In the genomic region with DNA sequence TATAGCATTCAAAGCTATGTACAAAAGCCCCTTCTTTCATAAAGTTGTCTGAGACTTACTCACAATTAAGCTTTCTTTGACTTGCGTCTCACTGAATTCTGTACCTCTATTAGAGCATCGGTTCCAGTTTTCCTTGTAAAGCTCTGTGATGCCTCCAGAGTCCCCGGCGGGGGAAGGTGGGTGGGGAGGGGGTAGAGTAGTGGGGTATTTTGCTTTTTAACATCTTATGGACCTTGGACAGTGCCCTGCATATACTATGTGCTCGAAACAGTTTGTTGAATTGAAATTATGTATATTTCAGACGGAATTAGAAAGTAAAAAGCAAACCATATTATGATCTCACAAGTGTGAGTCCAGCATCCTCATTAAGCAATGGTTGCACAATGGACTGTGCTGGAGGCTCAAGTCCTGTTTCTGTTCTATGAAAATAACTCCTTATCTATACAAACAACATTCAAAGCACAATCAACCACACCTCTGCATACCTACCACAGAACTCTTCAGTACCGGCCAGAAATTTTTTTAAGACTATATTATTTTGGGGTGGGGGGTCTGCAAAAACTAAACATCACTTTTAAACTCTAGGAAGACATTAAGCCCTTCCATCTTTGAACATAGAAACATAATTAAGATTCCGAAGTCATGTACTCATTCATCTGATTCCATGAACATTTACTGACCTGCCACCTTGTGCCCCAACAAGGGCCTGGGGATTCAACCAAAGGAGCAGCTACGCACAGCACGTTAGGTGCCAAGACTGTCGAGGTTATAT, we compare ENCODE assay signal across 8 cellular contexts. TPM values are rescaled to one million over a fixed set of nuclear protein-coding genes. Genes with fewer than 3 reads are reported as not detected.
DNase-seq lines count a peak whose midpoint lies in the region; ATAC-seq and TF ChIP-seq lines count a peak whose summit lies in the region.

No MANE protein-coding gene starts in this region.

- DNase-seq in GM23248 (peak; percentile 58), Panc1 (ENCODE audit: low read depth, low spot score) (no peak), germinal center (ENCODE audit: low spot score) (peak; percentile 26), mesenteric fat pad (ENCODE audit: low spot score) (no peak), NCI-H1092 (lab: John Stamatoyannopoulos, UW) (no peak), HFFc6 (no peak)
- DNase-seq in activated naive CD4-positive, alpha-beta T cell treated with anti-CD3 and anti-CD28 coated beads, Interleukin-2, amount 10 ng/mL, durations not matched to agents 7 days and 5 days = no peak

- intact Hi-C loops in Panc1 (cut with micrococcal nuclease; ENCODE audit: unreplicated experiment) = no loop called here

- WGBS in GM23248 (ENCODE audit: low coverage in 1 of 2, low lambda C conversion rate in 2 of 2, missing lambda C conversion rate in 2 of 2), 2 experiments = 43 to 45% methylated on average over 11 of the region's 11 CpGs

- H3K4me1 Mint-ChIP-seq in HFFc6 (ENCODE audit: low read depth) = peaks cover 22% of the 10 kb centered on the region
- peaks cover 36% of the 10 kb centered on the region for H3K4me1 Mint-ChIP-seq in activated naive CD4-positive, alpha-beta T cell treated with anti-CD3 and anti-CD28 coated beads, Interleukin-2, amount 10 ng/mL, durations not matched to agents 7 days and 5 days

- CTCF ChIA-PET in Panc1 (lab: Charles Lee) = no interaction called here
- CTCF ChIA-PET in activated naive CD4-positive, alpha-beta T cell treated with anti-CD3 and anti-CD28 coated beads, Interleukin-2, amount 10 ng/mL, durations not matched to agents 7 days and 5 days (lab: Charles Lee) = interaction anchor here (1.0 to 1.6 kb wide), 4 partner anchors 12 to 47 kb away, joined by 3 to 4 read pairs (median 4); no protein-coding TSS in a partner anchor

- no peaks in the 10 kb centered on the region for H3K9me3 Mint-ChIP-seq in HFFc6
- peaks cover 7% of the 10 kb centered on the region for H3K9me3 Mint-ChIP-seq in activated naive CD4-positive, alpha-beta T cell treated with anti-CD3 and anti-CD28 coated beads, Interleukin-2, amount 10 ng/mL, durations not matched to agents 7 days and 5 days

- POLR2A ChIA-PET in Panc1 (lab: Charles Lee) = no interaction called here

- peaks cover 57% of the 10 kb centered on the region for H3K79me2 ChIP-seq in GM23248 (ENCODE audit: insufficient read depth)

- H3K4me2 ChIP-seq in GM23248 (ENCODE audit: unreplicated experiment) = peak overlapping the region; percentile 91

- H3K9me3 ChIP-seq in GM23248 (ENCODE audit: low read depth) = no peaks in the 10 kb centered on the region
- no peaks in the 10 kb centered on the region for H3K9me3 ChIP-seq in Panc1 (ENCODE audit: control insufficient read depth, insufficient read depth, low read depth, low read length)
- H3K9me3 ChIP-seq in skeletal muscle tissue (ENCODE audit: control insufficient read depth in 3 of 3, low read length in 3 of 3) = no peaks in the 10 kb centered on the region

- peak overlapping the region; percentile 80 for H3K9ac ChIP-seq in GM23248
- peak overlapping the region; percentile 93 to 96 (median 93) for H3K9ac ChIP-seq in skeletal muscle tissue (ENCODE audit: low read depth in 1 of 3, low read length in 3 of 3)

- no peak overlapping the region for H3K4me3 Mint-ChIP-seq in HFFc6
- no peak overlapping the region for H3K4me3 Mint-ChIP-seq in activated naive CD4-positive, alpha-beta T cell treated with anti-CD3 and anti-CD28 coated beads, Interleukin-2, amount 10 ng/mL, durations not matched to agents 7 days and 5 days

- in situ Hi-C loops in GM23248 (cut with MboI) = no loop called here
- in situ Hi-C loops in Panc1 (cut with HindIII; ENCODE audit: low pct_unique_long_range_greater_than_20kb, low sequenced_read_pairs) = no loop called here

- no peak for ATAC-seq in Panc1

- H3K36me3 Mint-ChIP-seq in HFFc6 (ENCODE audit: low read depth) = peaks cover 18% of the 10 kb centered on the region
- H3K36me3 Mint-ChIP-seq in activated naive CD4-positive, alpha-beta T cell treated with anti-CD3 and anti-CD28 coated beads, Interleukin-2, amount 10 ng/mL, durations not matched to agents 7 days and 5 days = peaks cover 44% of the 10 kb centered on the region

- no peaks in the 10 kb centered on the region; the same call in 1 of the 2 replicates for H4K20me1 ChIP-seq in GM23248 (ENCODE audit: insufficient read depth)

- peaks cover 32% of the 10 kb centered on the region; the same call in 1 of the 2 replicates for H3F3A ChIP-seq in GM23248 (ENCODE audit: insufficient read depth)

- H3K27me3 Mint-ChIP-seq in HFFc6 (ENCODE audit: insufficient read depth) = peaks cover 2% of the 10 kb centered on the region; the same call in 1 of the 2 replicates
- H3K27me3 Mint-ChIP-seq in activated naive CD4-positive, alpha-beta T cell treated with anti-CD3 and anti-CD28 coated beads, Interleukin-2, amount 10 ng/mL, durations not matched to agents 7 days and 5 days = no peaks in the 10 kb centered on the region

- H3K9me2 ChIP-seq in GM23248 (ENCODE audit: insufficient read depth) = no peaks in the 10 kb centered on the region

- H2AFZ ChIP-seq in GM23248 = peak overlapping the region; percentile 4; the same call in 1 of the 2 replicates

- no peak overlapping the region for H3K27ac Mint-ChIP-seq in HFFc6
- H3K27ac Mint-ChIP-seq in activated naive CD4-positive, alpha-beta T cell treated with anti-CD3 and anti-CD28 coated beads, Interleukin-2, amount 10 ng/mL, durations not matched to agents 7 days and 5 days = no peak overlapping the region

- H3K27ac ChIP-seq in GM23248 = peak overlapping the region; percentile 90
- peak overlapping the region; percentile 97 for H3K27ac ChIP-seq in Panc1 (ENCODE audit: low read length)
- peak overlapping the region; percentile 90 for H3K27ac ChIP-seq in skeletal muscle tissue (ENCODE audit: low read depth, low read length)

- peaks cover 42% of the 10 kb centered on the region for H3K4me1 ChIP-seq in GM23248 (ENCODE audit: insufficient read depth)
- H3K4me1 ChIP-seq in Panc1 (ENCODE audit: control insufficient read depth, insufficient read depth, low read length) = peaks cover 12% of the 10 kb centered on the region
- peaks cover 16 to 32% (median 23%) of the 10 kb centered on the region in 3 donors for H3K4me1 ChIP-seq in skeletal muscle tissue (ENCODE audit: control insufficient read depth in 3 of 3, insufficient read depth in 3 of 3, low read length in 3 of 3)

- no peaks in the 10 kb centered on the region for H3K27me3 ChIP-seq in GM23248 (replicated peaks; ENCODE audit: insufficient read depth)
- no peaks in the 10 kb centered on the region for H3K27me3 ChIP-seq in Panc1 (ENCODE audit: control insufficient read depth, insufficient read depth, low read length)
- H3K27me3 ChIP-seq in skeletal muscle tissue (ENCODE audit: control insufficient read depth in 3 of 3, insufficient read depth in 3 of 3, low read length in 3 of 3) = no peaks in the 10 kb centered on the region

- H3K36me3 ChIP-seq in GM23248 (ENCODE audit: low read depth) = peaks cover 28% of the 10 kb centered on the region
- peaks cover 26% of the 10 kb centered on the region for H3K36me3 ChIP-seq in Panc1 (ENCODE audit: control insufficient read depth, insufficient read depth, low read length)
- peaks cover 2 to 13% (median 9%) of the 10 kb centered on the region in 3 donors for H3K36me3 ChIP-seq in skeletal muscle tissue (ENCODE audit: control insufficient read depth in 3 of 3, insufficient read depth in 3 of 3, low read length in 3 of 3)

- H3K4me3 ChIP-seq in GM23248 (peak overlapping the region; percentile 83), Panc1 (ENCODE audit: low read depth in 2 of 2, low read length in 2 of 2) (peak overlapping the region; percentile 94 to 98), skeletal muscle tissue (ENCODE audit: low read length in 3 of 3) (peak overlapping the region; percentile 94 to 100 (median 99))

- TF ChIP-seq CTCF in Panc1 (IDR thresholded peaks at IDR 0.05) (no peak), HFFc6 (IDR thresholded peaks at IDR 0.05) (no peak)

- BruUV-seq in Panc1 (replicated peaks; lab: Mats Ljungman, UMichigan) = no TSS peak

RNA-seq across cellular contexts. Expression of a gene that starts 0.9 kb away (rescaled TPM):
- total RNA-seq in GM23248 (2014; rRNA removed; shearing (Covaris generic)) = 227 and 232 TPM in 2 replicates
- 237 and 238 TPM in 2 replicates for polyA plus RNA-seq in GM23248 (2016; fragmentation: Nextera tagmentation; extraction: Ambion mirVana)
- total RNA-seq in Panc1 (2021; ENCODE audit: unreplicated experiment) (73.4 TPM), skeletal muscle tissue (30.3 TPM), mesenteric fat pad (186 TPM)
- 51.6 TPM for polyA plus RNA-seq in Panc1 (2012; ENCODE audit: insufficient read length)
- 100 to 1,000 TPM in 4 of 6 experiments, 10 to 100 TPM in 2; 91.6 to 154 (median 138) TPM for total RNA-seq in HFFc6 (2021; fragmentation: NEBNext Ultra II Directional; extraction: Animal tissue kit (Norgen Biotek cat#: 25700))

Comparison
In these comparisons a context has a peak if more than half of its experiments do, and no peak if none do; other contexts are left out.
1. DNase-seq: peak in GM23248 (single experiment) and germinal center (single experiment); none in Panc1 (single experiment), mesenteric fat pad (single experiment), NCI-H1092 (single experiment), HFFc6 (single experiment) and activated naive CD4-positive, alpha-beta T cell treated with anti-CD3 and anti-CD28 coated beads, Interleukin-2, amount 10 ng/mL, durations not matched to agents 7 days and 5 days (single experiment).
2. Peak in every context shown above with its lines, with median percentiles within 50 percentile points of each other: H3K27ac ChIP-seq and H3K4me3 ChIP-seq.